In the genomic region with DNA sequence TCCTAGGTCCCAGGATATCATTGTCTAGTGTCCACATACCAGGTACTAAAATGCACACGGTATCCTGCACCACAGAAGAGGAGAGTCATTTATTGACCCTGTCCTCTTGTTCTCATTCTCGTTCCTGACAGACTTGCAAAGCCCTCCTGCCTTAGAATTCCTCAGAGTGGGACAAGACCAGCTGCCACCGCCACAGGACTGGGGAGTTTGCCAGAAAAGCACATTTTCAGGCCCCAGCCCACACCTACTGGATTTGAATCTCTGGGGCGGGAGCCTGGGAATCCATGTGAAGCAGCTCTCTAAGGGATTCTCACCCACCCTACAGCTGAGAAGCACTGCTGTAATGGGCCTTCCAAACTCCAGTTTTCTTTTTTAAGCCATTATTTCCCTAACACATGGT, we compare ENCODE assay signal across 29 cellular contexts.
"Had no signal": no experiment of that assay in that cellular context is flagged by ENCODE, and none has a peak within 500 bp of the region (broad histone marks: within the 10 kb centered on the region; RNA-seq: fewer than 3 reads in every experiment).

No MANE protein-coding gene starts in this region.

- DNase-seq: activated B cell treated with CpG ODN at 0.5 μM for 24 hours; activated CD4-positive, alpha-beta T cell treated with anti-CD3 and anti-CD28 coated beads, Interleukin-2, amount 50 U/mL, for 1 hour; activated CD8-positive, alpha-beta T cell treated with anti-CD3 and anti-CD28 coated beads for 36 hours; activated naive CD4-positive, alpha-beta T cell; activated T-cell treated with anti-CD3 and anti-CD28 coated beads, Interleukin-2, amount 50 U/mL, for 72 hours; central memory CD4-positive, alpha-beta T cell; dermis blood vessel endothelial cell; effector CD4-positive, alpha-beta T cell; head of caudate nucleus; hippocampal formation; left cardiac atrium; mammary epithelial cell; naive thymus-derived CD4-positive, alpha-beta T cell; nucleus accumbens; pancreas; sigmoid colon; stimulated activated CD4-positive, alpha-beta T cell treated with anti-CD3 and anti-CD28 coated beads, Interleukin-15, amount 100 ng/mL, for 24 hours; stimulated activated CD4-positive, alpha-beta T cell treated with anti-CD3 and anti-CD28 coated beads, Interleukin-2, amount 100 ng/mL, for 24 hours; stimulated activated naive B cell treated with anti-CD40 and anti-IgM and Interleukin-4, amounts not matched to agents 10 μg/mL and 1 μg/mL and 100 μg/mL, for 72 hours; stomach; T-helper 2 cell; thyroid gland; upper lobe of right lung had no signal

- H3K36me3 Mint-ChIP-seq: activated naive CD4-positive, alpha-beta T cell treated with anti-CD3 and anti-CD28 coated beads, Interleukin-2, amount 50 U/mL, for 72 hours; mesothelial cell of epicardium; stimulated activated naive B cell treated with anti-CD40 and anti-IgM and Interleukin-4, amounts not matched to agents 10 μg/mL and 1 μg/mL and 100 μg/mL, for 72 hours had no signal

- ATAC-seq: activated CD8-positive, alpha-beta T cell treated with anti-CD3 and anti-CD28 coated beads for 36 hours; activated naive CD4-positive, alpha-beta T cell treated with anti-CD3 and anti-CD28 coated beads, Interleukin-2, amount 50 U/mL, for 72 hours; activated T-cell treated with anti-CD3 and anti-CD28 coated beads, Interleukin-2, amount 50 U/mL, for 72 hours; left cardiac atrium; naive thymus-derived CD4-positive, alpha-beta T cell; pancreas; stimulated activated naive B cell treated with anti-CD40 and anti-IgM and Interleukin-4, amounts not matched to agents 10 μg/mL and 1 μg/mL and 100 μg/mL, for 72 hours; upper lobe of right lung had no signal

- H3K9me3 Mint-ChIP-seq: activated B cell treated with CpG ODN at 0.5 μM for 24 hours; activated CD8-positive, alpha-beta T cell treated with anti-CD3 and anti-CD28 coated beads for 36 hours; activated naive CD4-positive, alpha-beta T cell treated with anti-CD3 and anti-CD28 coated beads, Interleukin-2, amount 50 U/mL, for 72 hours; activated T-cell treated with anti-CD3 and anti-CD28 coated beads, Interleukin-2, amount 50 U/mL, for 72 hours; mesothelial cell of epicardium; stimulated activated naive B cell treated with anti-CD40 and anti-IgM and Interleukin-4, amounts not matched to agents 10 μg/mL and 1 μg/mL and 100 μg/mL, for 72 hours had no signal

- H3K27me3 ChIP-seq: breast epithelium, pancreas, sigmoid colon, thyroid gland, upper lobe of right lung had no signal

- H3K4me2 ChIP-seq: smooth muscle cell had no signal

- H3K4me1 ChIP-seq: pancreas, prostate gland, stomach, thyroid gland, upper lobe of right lung had no signal

- H3K4me3 ChIP-seq: breast epithelium, pancreas, prostate gland, sigmoid colon, smooth muscle cell, stomach, thyroid gland, upper lobe of right lung had no signal

- H3K27ac Mint-ChIP-seq: activated B cell treated with CpG ODN at 0.5 μM for 24 hours; activated CD8-positive, alpha-beta T cell treated with anti-CD3 and anti-CD28 coated beads for 36 hours; activated naive CD4-positive, alpha-beta T cell treated with anti-CD3 and anti-CD28 coated beads, Interleukin-2, amount 50 U/mL, for 72 hours; activated T-cell treated with anti-CD3 and anti-CD28 coated beads, Interleukin-2, amount 50 U/mL, for 72 hours; mesothelial cell of epicardium; stimulated activated naive B cell treated with anti-CD40 and anti-IgM and Interleukin-4, amounts not matched to agents 10 μg/mL and 1 μg/mL and 100 μg/mL, for 72 hours had no signal

- H3K9me3 ChIP-seq: breast epithelium, pancreas, prostate gland, sigmoid colon, stomach, thyroid gland, upper lobe of right lung had no signal

- H3K4me3 Mint-ChIP-seq: activated B cell treated with CpG ODN at 0.5 μM for 24 hours; activated CD8-positive, alpha-beta T cell treated with anti-CD3 and anti-CD28 coated beads for 36 hours; activated T-cell treated with anti-CD3 and anti-CD28 coated beads, Interleukin-2, amount 50 U/mL, for 72 hours; mesothelial cell of epicardium; naive thymus-derived CD4-positive, alpha-beta T cell; stimulated activated naive B cell treated with anti-CD40 and anti-IgM and Interleukin-4, amounts not matched to agents 10 μg/mL and 1 μg/mL and 100 μg/mL, for 72 hours had no signal

- H3K27ac ChIP-seq: breast epithelium, epithelial cell of prostate, pancreas, prostate gland, sigmoid colon, stomach, thyroid gland, upper lobe of right lung had no signal

- H3K4me1 Mint-ChIP-seq: activated B cell treated with CpG ODN at 0.5 μM for 24 hours; stimulated activated naive B cell treated with anti-CD40 and anti-IgM and Interleukin-4, amounts not matched to agents 10 μg/mL and 1 μg/mL and 100 μg/mL, for 72 hours had no signal

- H3K36me3 ChIP-seq: breast epithelium, pancreas, prostate gland, sigmoid colon, stomach, thyroid gland, upper lobe of right lung had no signal
